Comparison of ENCODE assay signal across 11 cellular contexts in the genomic region with DNA sequence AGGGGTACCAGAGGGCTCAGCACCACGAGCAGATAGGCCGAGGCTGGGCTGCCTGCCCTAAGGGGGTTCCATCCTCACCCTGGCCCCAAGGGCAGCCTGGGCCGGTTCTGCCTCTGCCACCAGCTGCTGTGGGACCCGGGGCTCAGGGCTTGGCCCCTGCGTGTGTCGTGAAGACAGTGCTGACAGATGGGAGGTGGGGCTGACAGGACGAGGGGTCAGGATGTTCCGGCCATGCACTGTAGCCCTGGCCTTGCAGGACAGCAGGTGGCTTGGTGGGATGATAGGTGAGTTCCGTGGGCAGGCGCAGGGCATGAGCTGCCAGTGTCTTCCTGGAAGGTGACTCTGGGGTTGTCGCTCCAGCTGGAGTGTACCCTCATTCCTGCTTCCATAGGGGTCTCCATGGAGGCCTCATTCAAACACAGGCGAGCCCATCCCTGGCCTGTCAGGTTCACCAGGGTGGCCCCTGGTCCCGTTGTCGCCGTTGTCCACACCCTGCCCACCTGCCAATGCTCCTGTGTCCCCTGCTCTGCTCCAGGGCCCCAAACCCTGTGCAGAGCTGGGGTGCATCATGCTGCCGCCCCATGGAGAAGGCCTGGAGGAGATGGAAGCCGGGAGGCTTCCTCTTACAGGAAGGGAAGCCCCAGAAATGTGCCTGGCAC. TPM values are rescaled to one million over a fixed set of nuclear protein-coding genes. Genes with fewer than 3 reads are reported as not detected.
DNase-seq lines count a peak whose midpoint lies in the region; ATAC-seq and TF ChIP-seq lines count a peak whose summit lies in the region.
"Had no signal": no experiment of that assay in that cellular context is flagged by ENCODE, and none has a peak within 500 bp of the region (broad histone marks: within the 10 kb centered on the region; RNA-seq: fewer than 3 reads in every experiment).

No MANE protein-coding gene starts in this region.

- no peak for ATAC-seq in activated CD4-positive, alpha-beta T cell treated with anti-CD3 and anti-CD28 coated beads for 36 hours
- ATAC-seq in right lobe of liver (peak in 2 of 4 donors; percentile 3 to 12), GM21367 (IDR thresholded peaks at IDR 0.05; ENCODE audit: unreplicated experiment) (no peak)

- H3K9me3 ChIP-seq in right lobe of liver (no peaks in the 10 kb centered on the region), thymus (ENCODE audit: control insufficient read depth) (no peaks in the 10 kb centered on the region)

- peaks cover 0 to 9% (median 4%) of the 10 kb centered on the region in 4 donors for H3K4me1 ChIP-seq in right lobe of liver
- peaks cover 13% of the 10 kb centered on the region for H3K4me1 ChIP-seq in thymus (ENCODE audit: control insufficient read depth, insufficient read depth, low read length)

- H3K27ac Mint-ChIP-seq in activated CD4-positive, alpha-beta T cell treated with anti-CD3 and anti-CD28 coated beads for 36 hours, result peak overlapping the region; percentile 98

- no peak for DNase-seq in activated CD4-positive, alpha-beta T cell treated with anti-CD3 and anti-CD28 coated beads for 36 hours
- DNase-seq in activated CD4-positive, alpha-beta T cell treated with anti-CD3 and anti-CD28 coated beads for 48 hours, result no peak
- DNase-seq in right lobe of liver (peak in 1 of 3 donors; percentile 53), NCI-H69 (lab: John Stamatoyannopoulos, UW) (no peak), AG20443 (ENCODE audit: low spot score) (no peak)
- DNase-seq: ACHN; activated T-cell treated with anti-CD3 and anti-CD28 coated beads, Interleukin-2, amount 50 U/mL, for 4 hours; NCI-H2171 had no signal

- H3K4me3 ChIP-seq in right lobe of liver, result no peak overlapping the region
- H3K4me3 ChIP-seq in thymus (ENCODE audit: low read length), result no peak overlapping the region

- H3K36me3 ChIP-seq in right lobe of liver (peaks cover 0 to 26% (median 3%) of the 10 kb centered on the region in 4 donors), thymus (ENCODE audit: control insufficient read depth, insufficient read depth) (peaks cover 35% of the 10 kb centered on the region)

- POLR2A ChIA-PET in activated CD4-positive, alpha-beta T cell treated with anti-CD3 and anti-CD28 coated beads for 36 hours (lab: Charles Lee), result no interaction called here

- H3K4me3 Mint-ChIP-seq in activated CD4-positive, alpha-beta T cell treated with anti-CD3 and anti-CD28 coated beads for 36 hours, result no peak overlapping the region
- H3K4me3 Mint-ChIP-seq: activated T-cell treated with anti-CD3 and anti-CD28 coated beads, Interleukin-2, amount 50 U/mL, for 4 hours had no signal

- intact Hi-C loops in activated CD4-positive, alpha-beta T cell treated with anti-CD3 and anti-CD28 coated beads for 36 hours (cut with DNase I, micrococcal nuclease), result loop anchor here in 1 of 2 experiments (5.0 kb wide), 1 partner anchor 56 kb away; a partner anchor contains a TSS
- intact Hi-C loops in right lobe of liver (cut with DNase I), result no loop called here

- 69% methylated on average over 5 of the region's 17 CpGs for WGBS in right lobe of liver (ENCODE audit: insufficient coverage, low coverage, low lambda C conversion rate, missing lambda C conversion rate)
- 77% methylated on average over 17 of the region's 17 CpGs for WGBS in thymus

- H3K9me3 Mint-ChIP-seq in activated CD4-positive, alpha-beta T cell treated with anti-CD3 and anti-CD28 coated beads for 36 hours (ENCODE audit: low read depth), result no peaks in the 10 kb centered on the region
- H3K9me3 Mint-ChIP-seq: activated T-cell treated with anti-CD3 and anti-CD28 coated beads, Interleukin-2, amount 50 U/mL, for 4 hours had no signal

- H3K27ac ChIP-seq in angular gyrus (ENCODE audit: low read depth, low read length), result peak overlapping the region; percentile 99
- H3K27ac ChIP-seq in right lobe of liver, result peak overlapping the region in 2 of 3 donors; percentile 10 to 93
- peak overlapping the region; percentile 67 for H3K27ac ChIP-seq in thymus (ENCODE audit: low read depth)

- no peak for TF ChIP-seq CTCF in right lobe of liver (IDR thresholded peaks at IDR 0.05)

- CTCF ChIA-PET in activated CD4-positive, alpha-beta T cell treated with anti-CD3 and anti-CD28 coated beads for 36 hours (lab: Charles Lee), result interaction anchor here (0.6 to 1.6 kb wide), 3 partner anchors 22 to 37 kb away, joined by 3 to 4 read pairs (median 3); no protein-coding TSS in a partner anchor

- TF ChIP-seq POLR2A in right lobe of liver (IDR thresholded peaks at IDR 0.05), result no peak

- H3K4me1 Mint-ChIP-seq in activated CD4-positive, alpha-beta T cell treated with anti-CD3 and anti-CD28 coated beads for 36 hours, result peaks cover 57% of the 10 kb centered on the region

- no peaks in the 10 kb centered on the region for H3K27me3 Mint-ChIP-seq in activated CD4-positive, alpha-beta T cell treated with anti-CD3 and anti-CD28 coated beads for 36 hours

- peaks cover 37% of the 10 kb centered on the region for H3K36me3 Mint-ChIP-seq in activated CD4-positive, alpha-beta T cell treated with anti-CD3 and anti-CD28 coated beads for 36 hours (ENCODE audit: low read depth)

- no peaks in the 10 kb centered on the region for H3K27me3 ChIP-seq in right lobe of liver
- no peaks in the 10 kb centered on the region for H3K27me3 ChIP-seq in thymus (ENCODE audit: control insufficient read depth, insufficient read depth)

RNA-seq across cellular contexts. Expression of a gene that starts 57.2 kb away (rescaled TPM):
- total RNA-seq in activated CD4-positive, alpha-beta T cell treated with anti-CD3 and anti-CD28 coated beads for 36 hours, result 10 to 100 TPM; 74.1 to 74.8 TPM
- 10 to 100 TPM; 27.7 to 40.7 (median 31.6) TPM for total RNA-seq in right lobe of liver
- polyA plus RNA-seq in thymus, result 67.0 TPM
